Comparison of ENCODE assay signal across 21 cellular contexts in genomic region chrX:18664947-18665346, GRCh38. TPM values are rescaled to one million over a fixed set of nuclear protein-coding genes. Genes with fewer than 3 reads are reported as not detected.
DNase-seq lines count a peak whose midpoint lies in the region; ATAC-seq and TF ChIP-seq lines count a peak whose summit lies in the region.
"Had no signal": no experiment of that assay in that cellular context is flagged by ENCODE, and none has a peak within 500 bp of the region (broad histone marks: within the 10 kb centered on the region; RNA-seq: fewer than 3 reads in every experiment).

No MANE protein-coding gene starts in this region.

- no peaks in the 10 kb centered on the region for H3K36me3 ChIP-seq in Caco-2 (ENCODE audit: control insufficient read depth, insufficient read depth, low read length)
- no peaks in the 10 kb centered on the region for H3K36me3 ChIP-seq in H7 (replicated peaks; ENCODE audit: control insufficient read depth, insufficient read depth, low read length)
- H3K36me3 ChIP-seq in WERI-Rb-1 = peaks cover 51% of the 10 kb centered on the region
- H3K36me3 ChIP-seq in esophagus muscularis mucosa = no peaks in the 10 kb centered on the region
- H3K36me3 ChIP-seq: Peyer's patch had no signal

- no peaks in the 10 kb centered on the region for H3K36me3 Mint-ChIP-seq in Caco-2 (ENCODE audit: insufficient read depth, unreplicated experiment)

- intact Hi-C loops in Caco-2 (cut with micrococcal nuclease; ENCODE audit: unreplicated experiment) = no loop called here
- intact Hi-C loops in esophagus muscularis mucosa (cut with DNase I) = no loop called here

- no peak overlapping the region for H3K4me3 ChIP-seq in Caco-2 (ENCODE audit: low read depth, low read length)
- H3K4me3 ChIP-seq in H7 (ENCODE audit: insufficient read depth, low read depth, low read length) = no peak overlapping the region
- H3K4me3 ChIP-seq in WERI-Rb-1 (ENCODE audit: low read depth, low read length) = no peak overlapping the region
- no peak overlapping the region for H3K4me3 ChIP-seq in esophagus muscularis mucosa
- H3K4me3 ChIP-seq: Peyer's patch, SK-N-MC had no signal

- H3K9me3 ChIP-seq in Caco-2 = no peaks in the 10 kb centered on the region
- no peaks in the 10 kb centered on the region for H3K9me3 ChIP-seq in WERI-Rb-1 (ENCODE audit: severe bottlenecking)
- no peaks in the 10 kb centered on the region for H3K9me3 ChIP-seq in esophagus muscularis mucosa
- H3K9me3 ChIP-seq: Peyer's patch had no signal

- no peaks in the 10 kb centered on the region for H3K9me3 Mint-ChIP-seq in Caco-2 (ENCODE audit: unreplicated experiment)
- H3K9me3 Mint-ChIP-seq: CD4-positive, alpha-beta T cell; HFFc6 had no signal

- H3K27me3 ChIP-seq in Caco-2 (replicated peaks; ENCODE audit: control insufficient read depth, insufficient read depth, low read length) (no peaks in the 10 kb centered on the region), H7 (ENCODE audit: control insufficient read depth, insufficient read depth, low read length) (no peaks in the 10 kb centered on the region), WERI-Rb-1 (ENCODE audit: insufficient read depth, low read depth, severe bottlenecking) (no peaks in the 10 kb centered on the region), esophagus muscularis mucosa (no peaks in the 10 kb centered on the region)
- H3K27me3 ChIP-seq: Peyer's patch had no signal

- POLR2A ChIA-PET in Caco-2 (lab: Charles Lee) = no interaction called here

- no peak overlapping the region for H3K4me3 Mint-ChIP-seq in Caco-2 (ENCODE audit: unreplicated experiment)
- H3K4me3 Mint-ChIP-seq: B cell; CD4-positive, alpha-beta T cell; HFFc6 had no signal

- TF ChIP-seq POLR2A in esophagus muscularis mucosa (IDR thresholded peaks at IDR 0.05; ENCODE audit: low read depth) = no peak

- no peaks in the 10 kb centered on the region for H3K4me1 Mint-ChIP-seq in Caco-2 (ENCODE audit: low read depth, unreplicated experiment)

- no TSS peak for BruUV-seq in Caco-2 (replicated peaks; lab: Mats Ljungman, UMichigan)

- TF ChIP-seq CTCF in Caco-2 (IDR thresholded peaks at IDR 0.05; ENCODE audit: insufficient read depth in 1 of 2, low read depth in 1 of 2, low read length in 1 of 2, severe bottlenecking in 1 of 2, unreplicated experiment in 1 of 2) (peak in 1 of 2 experiments; percentile 21), WERI-Rb-1 (IDR thresholded peaks at IDR 0.05; ENCODE audit: low read depth, low read length) (peak; percentile 37; the same call in 1 of the 2 replicates), esophagus muscularis mucosa (IDR thresholded peaks at IDR 0.05) (no peak)

- WGBS in esophagus muscularis mucosa = 80% methylated on average over 8 of the region's 8 CpGs

- no peak for TF ChIP-seq EP300 in esophagus muscularis mucosa (IDR thresholded peaks at IDR 0.05)

- CTCF ChIA-PET in Caco-2 (lab: Charles Lee) = no interaction called here

- H3K4me1 ChIP-seq in Caco-2 = peaks cover 5% of the 10 kb centered on the region; the same call in 1 of the 2 replicates
- no peaks in the 10 kb centered on the region for H3K4me1 ChIP-seq in esophagus muscularis mucosa
- H3K4me1 ChIP-seq: Peyer's patch had no signal

- no peak overlapping the region for H3K27ac Mint-ChIP-seq in Caco-2 (ENCODE audit: unreplicated experiment)
- H3K27ac Mint-ChIP-seq: B cell; CD4-positive, alpha-beta T cell; HFFc6 had no signal

- H3K27ac ChIP-seq in WERI-Rb-1 (no peak overlapping the region), esophagus muscularis mucosa (replicated peaks in 1 of 4) (no peak overlapping the region)
- H3K27ac ChIP-seq: Peyer's patch, SK-N-MC had no signal

- ATAC-seq in HG03159 (IDR thresholded peaks at IDR 0.05; ENCODE audit: unreplicated experiment) = no peak
- ATAC-seq: Right ventricle myocardium inferior had no signal

- no peaks in the 10 kb centered on the region for H3K27me3 Mint-ChIP-seq in Caco-2 (ENCODE audit: insufficient read depth, unreplicated experiment)
- H3K27me3 Mint-ChIP-seq: B cell; CD4-positive, alpha-beta T cell had no signal

- peak; percentile 29 to 43 for DNase-seq in Caco-2
- peak; percentile 69 for DNase-seq in H7
- no peak for DNase-seq in WERI-Rb-1
- DNase-seq in iPS-NIHi7 (ENCODE audit: extremely low spot score) = peak; percentile 69
- no peak for DNase-seq in T-helper 1 cell
- no peak for DNase-seq in esophagus muscularis mucosa (ENCODE audit: extremely low spot score)
- DNase-seq: CD4-positive, alpha-beta T cell; DMS79 treated with DMSO at 0.1 percent for 48 hours; HFFc6; IMR-90; NCI-H1105 treated with DMSO at 0.1 percent for 48 hours; NCI-H187; NCI-H2171; Peyer's patch had no signal

RNA-seq across cellular contexts. Expression of gene RS1, which starts 7.0 kb away (rescaled TPM):
- total RNA-seq in Caco-2 (2022) (0.09 TPM in 1 of 2 replicates, not detected in the other), esophagus muscularis mucosa (not detected)
- total RNA-seq in H7 (2014; rRNA removed; shearing (Covaris generic)) = not detected in 2 replicates
- total RNA-seq: B cell; CD4-positive, alpha-beta T cell; HFFc6; IMR-90; LHCN-M2; NCI-H460; Peyer's patch; Right ventricle myocardium inferior; T-helper 1 cell treated with Interleukin-12 subunit alpha and Interleukin-12 subunit beta and Interleukin-4 antibody, amounts not matched to agents 30 ng/mL and 1 ng/mL, for 36 hours had no signal

RNA-seq across cellular contexts. Expression of gene PPEF1, which starts 42.5 kb away (rescaled TPM):
- total RNA-seq in Caco-2 (2022) (0.54 and 1.5 TPM in 2 replicates), esophagus muscularis mucosa (1 to 10 TPM in 1 of 4 donors, under 1 TPM in 3; 0.29 to 1.7 (median 0.54) TPM)
- total RNA-seq in H7 (2014; rRNA removed; shearing (Covaris generic)) = 0.10 and 0.37 TPM in 2 replicates
- total RNA-seq: HFFc6; IMR-90; LHCN-M2; Peyer's patch; T-helper 1 cell treated with Interleukin-12 subunit alpha and Interleukin-12 subunit beta and Interleukin-4 antibody, amounts not matched to agents 30 ng/mL and 1 ng/mL, for 36 hours had no signal

Comparison
In these comparisons a context has a peak if more than half of its experiments do, and no peak if none do; other contexts are left out.
1. DNase-seq: peak in Caco-2 (2 of 2), H7 (single experiment) and iPS-NIHi7 (single experiment); none in WERI-Rb-1 (single experiment), T-helper 1 cell (0 of 5) and esophagus muscularis mucosa (single experiment).